ENCODE assay signal across 10 cellular contexts in genomic region chr1:54326577-54327385, GRCh38.
DNase-seq lines count a peak whose midpoint lies in the region; ATAC-seq and TF ChIP-seq lines count a peak whose summit lies in the region.
"Had no signal": no experiment of that assay in that cellular context is flagged by ENCODE, and none has a peak within 500 bp of the region (broad histone marks: within the 10 kb centered on the region; RNA-seq: fewer than 3 reads in every experiment).

No MANE protein-coding gene starts in this region.

- H4K20me1 ChIP-seq in BLaER1 treated with 17β-estradiol and CSF1 and Interleukin-3, amounts not matched to agents 10 nM and 100 nM: peaks cover 48 to 100% (median 91%) of the 10 kb centered on the region in 11 experiments; a peak in 19 of 22 replicates

- H3K4me3 ChIP-seq in BLaER1 treated with 17β-estradiol and CSF1 and Interleukin-3, amounts not matched to agents 10 nM and 100 nM: peak overlapping the region in 3 of 10 experiments; percentile 8 to 47 (median 31); a peak in 3 of 20 replicates
- H3K4me3 ChIP-seq in esophagus muscularis mucosa (no peak overlapping the region), ovary (no peak overlapping the region), ascending aorta (no peak overlapping the region)

- H3K4me2 ChIP-seq in BLaER1 treated with 17β-estradiol and CSF1 and Interleukin-3, amounts not matched to agents 10 nM and 100 nM: peak overlapping the region; percentile 56 to 95 (median 80); a peak in 21 of 22 replicates

- in situ Hi-C loops in GM13976 (cut with MboI; ENCODE audit: low sequenced_read_pairs, unreplicated experiment): no loop called here

- TF ChIP-seq CTCF in esophagus muscularis mucosa (IDR thresholded peaks at IDR 0.05): no peak
- TF ChIP-seq CTCF in ovary (IDR thresholded peaks at IDR 0.05): no peak
- TF ChIP-seq CTCF in ascending aorta (IDR thresholded peaks at IDR 0.05): no peak
- no peak for TF ChIP-seq CTCF in GM13976 (IDR thresholded peaks at IDR 0.05; ENCODE audit: borderline replicate concordance, control extremely low read depth, extremely low read depth, insufficient read depth, missing control alignments)

- TF ChIP-seq POLR2A in esophagus muscularis mucosa (IDR thresholded peaks at IDR 0.05; ENCODE audit: low read depth) (no peak), ovary (IDR thresholded peaks at IDR 0.05) (no peak)

- intact Hi-C loops in esophagus muscularis mucosa (cut with DNase I): loop anchor here (5.0 kb wide), 2 partner anchors 49 to 161 kb away; no protein-coding TSS in a partner anchor
- intact Hi-C loops in ovary (cut with DNase I): loop anchor here in 2 of 4 donors (5.0 to 10.0 kb wide), 3 partner anchors 34 to 58 kb away; no protein-coding TSS in a partner anchor
- intact Hi-C loops in ascending aorta (cut with DNase I): loop anchor here (2.0 kb wide), 1 partner anchor 14 kb away; no protein-coding TSS in a partner anchor

- H3K9me3 ChIP-seq in BLaER1 treated with 17β-estradiol and CSF1 and Interleukin-3, amounts not matched to agents 10 nM and 100 nM (replicated peaks in 1 of 11): no peaks in the 10 kb centered on the region
- H3K9me3 ChIP-seq in esophagus muscularis mucosa (no peaks in the 10 kb centered on the region), ovary (no peaks in the 10 kb centered on the region), ascending aorta (no peaks in the 10 kb centered on the region)

- DNase-seq in NCI-H524 treated with DMSO at 0.1 percent for 48 hours (lab: John Stamatoyannopoulos, UW) (peak; percentile 51), esophagus muscularis mucosa (ENCODE audit: extremely low spot score) (no peak), ovary (no peak), ascending aorta (ENCODE audit: low spot score in 2 of 2) (no peak), GM13976 (ENCODE audit: low spot score) (no peak), SIG-M5 (lab: John Stamatoyannopoulos, UW) (no peak)
- DNase-seq: activated B cell treated with CpG ODN at 0.5 μM for 24 hours, MM.1S had no signal

- ATAC-seq in activated CD4-positive, CD25-positive, alpha-beta regulatory T cell treated with anti-CD3 and anti-CD28 coated beads, Interleukin-2, amount 50 U/mL, for 24 hours: no peak

- WGBS in esophagus muscularis mucosa: 55% methylated on average over 10 of the region's 11 CpGs
- WGBS in ovary, 3 donors: 36 to 60% (median 48%) methylated on average over 11 of the region's 11 CpGs

- H3K27me3 ChIP-seq in BLaER1 treated with 17β-estradiol and CSF1 and Interleukin-3, amounts not matched to agents 10 nM and 100 nM: no peaks in the 10 kb centered on the region
- H3K27me3 ChIP-seq in esophagus muscularis mucosa: no peaks in the 10 kb centered on the region
- H3K27me3 ChIP-seq in ovary: no peaks in the 10 kb centered on the region
- no peaks in the 10 kb centered on the region for H3K27me3 ChIP-seq in ascending aorta

- H3K27ac ChIP-seq in BLaER1 treated with 17β-estradiol and CSF1 and Interleukin-3, amounts not matched to agents 10 nM and 100 nM: peak overlapping the region in 8 of 11 experiments; percentile 7 to 60 (median 38); a peak in 12 of 22 replicates
- peak overlapping the region; percentile 80 to 85 (median 80) for H3K27ac ChIP-seq in esophagus muscularis mucosa (replicated peaks in 1 of 4)
- peak overlapping the region; percentile 57 to 75 for H3K27ac ChIP-seq in ovary
- peak overlapping the region in 1 of 2 donors; percentile 55 for H3K27ac ChIP-seq in ascending aorta

- H3K9ac ChIP-seq in BLaER1 treated with 17β-estradiol and CSF1 and Interleukin-3, amounts not matched to agents 10 nM and 100 nM: peak overlapping the region in 9 of 11 experiments; percentile 0 to 72 (median 44); a peak in 11 of 22 replicates

- TF ChIP-seq EP300 in esophagus muscularis mucosa (IDR thresholded peaks at IDR 0.05): no peak
- TF ChIP-seq EP300 in ovary (IDR thresholded peaks at IDR 0.05): no peak

- H3K36me3 ChIP-seq in BLaER1 treated with 17β-estradiol and CSF1 and Interleukin-3, amounts not matched to agents 10 nM and 100 nM: peaks cover 0 to 38% (median 7%) of the 10 kb centered on the region in 11 experiments; a peak in 7 of 22 replicates
- no peaks in the 10 kb centered on the region for H3K36me3 ChIP-seq in esophagus muscularis mucosa
- no peaks in the 10 kb centered on the region for H3K36me3 ChIP-seq in ovary
- H3K36me3 ChIP-seq in ascending aorta: no peaks in the 10 kb centered on the region

- peaks cover 30 to 67% (median 55%) of the 10 kb centered on the region in 10 experiments for H3K4me1 ChIP-seq in BLaER1 treated with 17β-estradiol and CSF1 and Interleukin-3, amounts not matched to agents 10 nM and 100 nM
- peaks cover 91 to 99% (median 96%) of the 10 kb centered on the region in 4 donors for H3K4me1 ChIP-seq in esophagus muscularis mucosa
- peaks cover 70% of the 10 kb centered on the region for H3K4me1 ChIP-seq in ovary (ENCODE audit: insufficient read depth)
- peaks cover 0 to 32% of the 10 kb centered on the region in 2 donors for H3K4me1 ChIP-seq in ascending aorta
